In the genomic region with DNA sequence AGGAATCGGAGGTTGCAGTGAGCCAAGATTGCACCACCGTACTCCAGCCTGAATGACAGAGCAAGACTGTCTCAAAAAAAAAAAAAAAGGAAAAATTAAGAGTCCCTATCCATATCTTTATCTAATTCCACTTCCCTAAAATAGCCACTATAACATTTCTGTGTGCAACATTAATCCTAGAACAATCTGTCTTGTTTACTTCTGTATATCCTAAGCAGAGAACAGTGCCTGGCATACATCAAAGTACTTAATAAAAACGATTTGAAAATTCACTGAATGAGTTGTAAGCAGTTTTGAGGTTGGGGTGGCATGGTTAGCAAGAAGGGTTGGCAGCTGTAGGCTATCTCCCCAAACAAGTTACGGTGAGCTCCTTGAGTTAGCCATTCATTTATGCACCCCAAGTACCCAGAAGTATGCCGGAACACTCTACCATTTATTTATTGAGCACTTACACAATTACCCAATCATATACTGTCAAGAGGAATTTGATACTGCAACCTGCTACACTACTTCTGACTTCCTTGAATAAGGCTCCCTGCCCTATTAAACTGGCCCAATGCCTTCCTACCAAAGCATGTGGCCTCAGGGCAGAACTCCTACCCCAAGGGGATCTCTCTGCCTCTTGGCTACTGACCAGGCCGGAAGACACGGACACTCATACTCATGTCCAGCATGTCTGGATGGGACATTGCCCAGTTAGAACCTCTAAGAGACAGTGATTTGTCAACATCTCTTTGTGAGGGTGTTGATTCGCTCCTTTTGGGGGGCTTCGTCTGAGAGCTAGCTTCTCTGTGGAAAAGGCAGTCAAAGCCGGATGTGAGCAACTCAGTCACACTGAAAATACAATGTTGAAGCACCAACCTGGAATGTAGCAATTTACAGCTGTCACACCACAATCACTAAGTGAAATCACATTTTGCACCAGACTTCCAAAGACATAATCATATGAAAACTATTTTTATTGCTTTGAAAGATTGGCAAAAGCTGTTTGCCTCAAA, we compare ENCODE assay signal across 1 cellular context.
TF ChIP-seq lines count a peak whose summit lies in the region.

No MANE protein-coding gene starts in this region.

TF ChIP-seq in GM23338, 12 proteins besides CTCF, POLR2A, EP300 and RAD21:
- TF ChIP-seq REST (IDR thresholded peaks at IDR 0.05; ENCODE audit: unreplicated experiment) (no peak), CREB1 (CRISPR knock-in tag; IDR thresholded peaks at IDR 0.05; ENCODE audit: low read depth) (no peak), STAT1 (IDR thresholded peaks at IDR 0.05; ENCODE audit: unreplicated experiment) (no peak), POLR2AphosphoS5 (IDR thresholded peaks at IDR 0.05; ENCODE audit: low read depth) (no peak), ZNF331 (CRISPR knock-in tag; IDR thresholded peaks at IDR 0.05; ENCODE audit: low read depth) (no peak), EZH2 (IDR thresholded peaks at IDR 0.05; ENCODE audit: low read depth, unreplicated experiment) (no peak)
